Comparison of ENCODE assay signal across 24 cellular contexts in the genomic region with DNA sequence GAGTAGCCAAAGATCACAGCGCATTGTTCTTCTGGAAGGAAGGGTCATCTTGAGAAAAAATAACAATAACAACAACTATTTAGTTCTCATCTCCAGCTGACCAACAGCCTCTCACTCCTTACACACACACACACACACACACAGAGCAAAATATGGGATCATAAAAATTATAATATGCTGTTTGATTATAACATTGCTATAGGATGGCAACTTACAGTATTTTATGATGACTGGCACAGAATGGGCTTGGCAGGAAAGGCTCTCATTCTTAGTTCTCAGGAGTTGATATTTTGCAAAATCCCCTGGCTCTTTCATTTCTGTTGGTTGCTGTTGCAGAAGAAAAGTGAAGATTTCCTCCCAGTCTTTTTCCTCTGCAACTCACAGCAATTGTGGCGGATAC.
"Had no signal": no experiment of that assay in that cellular context is flagged by ENCODE, and none has a peak within 500 bp of the region (broad histone marks: within the 10 kb centered on the region; RNA-seq: fewer than 3 reads in every experiment).

No MANE protein-coding gene starts in this region.

- H3K27me3 Mint-ChIP-seq: activated CD4-positive, alpha-beta memory T cell treated with anti-CD3 and anti-CD28 coated beads, Interleukin-2, amount 10 ng/mL, durations not matched to agents 7 days and 5 days; activated T-cell treated with anti-CD3 and anti-CD28 coated beads, Interleukin-2, amount 50 U/mL, for 24 hours; stimulated activated naive B cell treated with anti-CD40 and anti-IgM and Interleukin-4, amounts not matched to agents 10 μg/mL and 1 μg/mL and 100 μg/mL, for 72 hours had no signal

- DNase-seq: activated CD4-positive, alpha-beta memory T cell treated with anti-CD3 and anti-CD28 coated beads, Interleukin-2, amount 10 ng/mL, durations not matched to agents 7 days and 5 days; activated CD4-positive, alpha-beta T cell treated with anti-CD3 and anti-CD28 coated beads, Interleukin-2, amount 10 ng/mL, durations not matched to agents 7 days and 5 days; activated CD8-positive, alpha-beta memory T cell treated with anti-CD3 and anti-CD28 coated beads, Interleukin-2, amount 50 U/mL, for 48 hours; activated gamma-delta T cell treated with Interleukin-2 at 50 U/mL for 16 hours; activated naive CD4-positive, alpha-beta T cell treated with anti-CD3 and anti-CD28 coated beads, Interleukin-2, amount 50 U/mL, for 16 hours; activated T-cell treated with anti-CD3 and anti-CD28 coated beads, Interleukin-2, amount 50 U/mL, for 24 hours; amniotic stem cell; brain microvascular endothelial cell; cortex of kidney; left cardiac atrium; mammary epithelial cell; midbrain; naive thymus-derived CD8-positive, alpha-beta T cell; occipital lobe; stimulated activated CD4-positive, alpha-beta T cell treated with anti-CD3 and anti-CD28 coated beads, Interleukin-2, amount 100 ng/mL, for 24 hours; stimulated activated naive B cell treated with anti-CD40 and anti-IgM and Interleukin-4, amounts not matched to agents 10 μg/mL and 1 μg/mL and 100 μg/mL, for 72 hours; stomach; tibial artery had no signal

- H3K9me3 ChIP-seq: right atrium auricular region, stomach, tibial artery had no signal

- H3K27ac ChIP-seq: brain microvascular endothelial cell, parathyroid adenoma, right atrium auricular region, stomach, tibial artery, VCaP had no signal

- H3K9me3 Mint-ChIP-seq: activated CD4-positive, alpha-beta memory T cell treated with anti-CD3 and anti-CD28 coated beads, Interleukin-2, amount 10 ng/mL, durations not matched to agents 7 days and 5 days; activated T-cell treated with anti-CD3 and anti-CD28 coated beads, Interleukin-2, amount 50 U/mL, for 24 hours; activated T-helper 17 cell treated with anti-CD3 and anti-CD28 coated beads, Interleukin-2, amount 50 U/mL, for 72 hours; stimulated activated naive B cell treated with anti-CD40 and anti-IgM and Interleukin-4, amounts not matched to agents 10 μg/mL and 1 μg/mL and 100 μg/mL, for 72 hours had no signal

- H3K36me3 ChIP-seq: brain microvascular endothelial cell, right atrium auricular region, stomach, tibial artery had no signal

- H3K27me3 ChIP-seq: brain microvascular endothelial cell, right atrium auricular region, stomach, tibial artery had no signal

- ATAC-seq: activated CD4-positive, CD25-positive, alpha-beta regulatory T cell treated with anti-CD3 and anti-CD28 coated beads, Interleukin-2, amount 50 U/mL, for 24 hours; activated T-helper 17 cell treated with anti-CD3 and anti-CD28 coated beads, Interleukin-2, amount 50 U/mL, for 72 hours; left cardiac atrium; naive thymus-derived CD8-positive, alpha-beta T cell; stimulated activated naive B cell treated with anti-CD40 and anti-IgM and Interleukin-4, amounts not matched to agents 10 μg/mL and 1 μg/mL and 100 μg/mL, for 72 hours had no signal

- H3K27ac Mint-ChIP-seq: activated CD4-positive, alpha-beta memory T cell treated with anti-CD3 and anti-CD28 coated beads, Interleukin-2, amount 10 ng/mL, durations not matched to agents 7 days and 5 days; activated CD4-positive, alpha-beta T cell treated with anti-CD3 and anti-CD28 coated beads, Interleukin-2, amount 10 ng/mL, durations not matched to agents 7 days and 5 days; activated T-cell treated with anti-CD3 and anti-CD28 coated beads, Interleukin-2, amount 50 U/mL, for 24 hours; activated T-helper 17 cell treated with anti-CD3 and anti-CD28 coated beads, Interleukin-2, amount 50 U/mL, for 72 hours; naive thymus-derived CD8-positive, alpha-beta T cell; stimulated activated naive B cell treated with anti-CD40 and anti-IgM and Interleukin-4, amounts not matched to agents 10 μg/mL and 1 μg/mL and 100 μg/mL, for 72 hours had no signal

- H3K36me3 Mint-ChIP-seq: naive thymus-derived CD8-positive, alpha-beta T cell; stimulated activated naive B cell treated with anti-CD40 and anti-IgM and Interleukin-4, amounts not matched to agents 10 μg/mL and 1 μg/mL and 100 μg/mL, for 72 hours had no signal

- H3K4me3 ChIP-seq: right atrium auricular region, smooth muscle cell, stomach, tibial artery had no signal

- H3K4me3 Mint-ChIP-seq: activated CD4-positive, alpha-beta memory T cell treated with anti-CD3 and anti-CD28 coated beads, Interleukin-2, amount 10 ng/mL, durations not matched to agents 7 days and 5 days; activated CD4-positive, alpha-beta T cell treated with anti-CD3 and anti-CD28 coated beads, Interleukin-2, amount 10 ng/mL, durations not matched to agents 7 days and 5 days; activated T-cell treated with anti-CD3 and anti-CD28 coated beads, Interleukin-2, amount 50 U/mL, for 24 hours; activated T-helper 17 cell treated with anti-CD3 and anti-CD28 coated beads, Interleukin-2, amount 50 U/mL, for 72 hours; naive thymus-derived CD8-positive, alpha-beta T cell; stimulated activated naive B cell treated with anti-CD40 and anti-IgM and Interleukin-4, amounts not matched to agents 10 μg/mL and 1 μg/mL and 100 μg/mL, for 72 hours had no signal

- H3K9ac ChIP-seq: parathyroid adenoma had no signal

- H3K4me1 Mint-ChIP-seq: activated CD4-positive, alpha-beta memory T cell treated with anti-CD3 and anti-CD28 coated beads, Interleukin-2, amount 10 ng/mL, durations not matched to agents 7 days and 5 days; activated T-helper 17 cell treated with anti-CD3 and anti-CD28 coated beads, Interleukin-2, amount 50 U/mL, for 72 hours had no signal

- H3K4me1 ChIP-seq: parathyroid adenoma, stomach, tibial artery had no signal
